ENCODE assay signal across 19 cellular contexts in genomic region chr18:58592223-58593214, GRCh38. TPM values are rescaled to one million over a fixed set of nuclear protein-coding genes. Genes with fewer than 3 reads are reported as not detected.
DNase-seq lines count a peak whose midpoint lies in the region; ATAC-seq and TF ChIP-seq lines count a peak whose summit lies in the region.
"Had no signal": no experiment of that assay in that cellular context is flagged by ENCODE, and none has a peak within 500 bp of the region (broad histone marks: within the 10 kb centered on the region; RNA-seq: fewer than 3 reads in every experiment).

No MANE protein-coding gene starts in this region.

- no peak for TF ChIP-seq RAD21 in IMR-90 (IDR thresholded peaks at IDR 0.05; ENCODE audit: low read length)

- no peak overlapping the region for H2AK9ac ChIP-seq in IMR-90 (replicated peaks; ENCODE audit: low read depth, low read length, poor library complexity)

- H2BK20ac ChIP-seq in IMR-90 (ENCODE audit: low read depth, low read length): peak overlapping the region; percentile 33; the same call in 1 of the 2 replicates

- H2BK5ac ChIP-seq in IMR-90 (ENCODE audit: low read depth, low read length, poor library complexity, severe bottlenecking): no peak overlapping the region

- H3K4ac ChIP-seq in IMR-90 (ENCODE audit: low read depth, low read length): peak overlapping the region; percentile 58

- CTCF ChIA-PET in IMR-90 (lab: Yijun Ruan, JAX) (no interaction called here), Panc1 (lab: Charles Lee) (no interaction called here)

- H3K23ac ChIP-seq in IMR-90 (ENCODE audit: low read depth, low read length): no peak overlapping the region

- no peak overlapping the region for H4K5ac ChIP-seq in IMR-90 (ENCODE audit: low read depth, low read length)

- H3K18ac ChIP-seq in IMR-90 (ENCODE audit: low read depth, low read length): no peak overlapping the region

- no peak for TF ChIP-seq CTCF in IMR-90 (conservative IDR thresholded peaks at IDR 0.05; ENCODE audit: low read depth, low read length)
- no peak for TF ChIP-seq CTCF in Panc1 (IDR thresholded peaks at IDR 0.05)
- TF ChIP-seq CTCF in osteoblast (IDR thresholded peaks at IDR 0.05; ENCODE audit: extremely low read depth, low read depth, low read length): no peak
- TF ChIP-seq CTCF in GM13976 (IDR thresholded peaks at IDR 0.05; ENCODE audit: borderline replicate concordance, control extremely low read depth, extremely low read depth, insufficient read depth, missing control alignments): no peak
- TF ChIP-seq CTCF in upper lobe of right lung (IDR thresholded peaks at IDR 0.05): no peak

- peak overlapping the region in 1 of 2 experiments; percentile 13; a peak in 1 of 4 replicates for H4K8ac ChIP-seq in IMR-90 (ENCODE audit: low read depth in 2 of 2, low read length in 2 of 2)

- no peak overlapping the region for H3K4me2 ChIP-seq in IMR-90 (ENCODE audit: low read depth, low read length)
- no peak overlapping the region for H3K4me2 ChIP-seq in osteoblast (ENCODE audit: insufficient read depth, low read length)
- H3K4me2 ChIP-seq: KMS-11 had no signal

- dilution Hi-C loops in IMR-90 (cut with HindIII; ENCODE audit: low sequenced_read_pairs, unreplicated experiment): no loop called here

- H3K4me1 ChIP-seq in IMR-90 (ENCODE audit: control insufficient read depth, insufficient read depth, low read length): peaks cover 8% of the 10 kb centered on the region
- no peaks in the 10 kb centered on the region for H3K4me1 ChIP-seq in Panc1 (ENCODE audit: control insufficient read depth, insufficient read depth, low read length)
- H3K4me1 ChIP-seq in osteoblast (ENCODE audit: insufficient read depth, low read length): peaks cover 24% of the 10 kb centered on the region
- peaks cover 10% of the 10 kb centered on the region for H3K4me1 ChIP-seq in upper lobe of right lung
- H3K4me1 ChIP-seq: spleen had no signal

- no peaks in the 10 kb centered on the region for H3K79me1 ChIP-seq in IMR-90 (ENCODE audit: low read depth in 1 of 2, low read length in 2 of 2)

- in situ Hi-C loops in IMR-90 (cut with MboI; ENCODE audit: low sequenced_read_pairs): no loop called here
- in situ Hi-C loops in Panc1 (cut with HindIII; ENCODE audit: low pct_unique_long_range_greater_than_20kb, low sequenced_read_pairs): no loop called here
- in situ Hi-C loops in GM13976 (cut with MboI; ENCODE audit: low sequenced_read_pairs, unreplicated experiment): no loop called here

- H3K9me3 ChIP-seq in IMR-90 (ENCODE audit: control insufficient read depth, insufficient read depth, low read length) (peaks cover 2% of the 10 kb centered on the region), Panc1 (ENCODE audit: control insufficient read depth, insufficient read depth, low read depth, low read length) (no peaks in the 10 kb centered on the region), osteoblast (ENCODE audit: low read depth, low read length) (no peaks in the 10 kb centered on the region), upper lobe of right lung (peaks cover 4% of the 10 kb centered on the region)
- H3K9me3 ChIP-seq: thyroid gland had no signal

- no peaks in the 10 kb centered on the region for H3K79me2 ChIP-seq in osteoblast (ENCODE audit: insufficient read depth, low read length)

- H4K20me1 ChIP-seq in IMR-90 (ENCODE audit: insufficient read depth, low read length) (no peaks in the 10 kb centered on the region), osteoblast (ENCODE audit: insufficient read depth, low read length) (no peaks in the 10 kb centered on the region)

- intact Hi-C loops in IMR-90 (cut with micrococcal nuclease) (no loop called here), Panc1 (cut with micrococcal nuclease; ENCODE audit: unreplicated experiment) (no loop called here), left cardiac atrium (cut with DNase I) (loop anchor here in 1 of 2 donors (5.0 to 10.0 kb wide), 2 partner anchors 58 to 170 kb away; no protein-coding TSS in a partner anchor), upper lobe of right lung (cut with DNase I) (no loop called here)

- TF ChIP-seq POLR2A in IMR-90 (IDR thresholded peaks at IDR 0.05; ENCODE audit: low read depth, low read length): no peak

- no peak overlapping the region for H3K27ac ChIP-seq in IMR-90 (ENCODE audit: insufficient read depth, low read length)
- H3K27ac ChIP-seq in Panc1 (ENCODE audit: low read length): peak overlapping the region; percentile 48; the same call in 1 of the 2 replicates
- H3K27ac ChIP-seq in osteoblast (ENCODE audit: low read depth, low read length): no peak overlapping the region
- no peak overlapping the region for H3K27ac ChIP-seq in upper lobe of right lung
- H3K27ac ChIP-seq: KMS-11, spleen, thyroid gland had no signal

- H2BK15ac ChIP-seq in IMR-90 (ENCODE audit: low read depth, low read length): no peak overlapping the region; the same call in 2 of the 3 replicates

- BruUV-seq in IMR-90 (replicated peaks; lab: Mats Ljungman, UMichigan): no TSS peak
- BruUV-seq in Panc1 (replicated peaks; lab: Mats Ljungman, UMichigan): no TSS peak

- H2AK5ac ChIP-seq in IMR-90 (ENCODE audit: low read depth, low read length): peak overlapping the region; percentile 62; the same call in 1 of the 2 replicates

- DNase-seq in IMR-90: no peak
- no peak for DNase-seq in Panc1 (ENCODE audit: low read depth, low spot score)
- DNase-seq in left cardiac atrium: no peak
- no peak for DNase-seq in osteoblast (ENCODE audit: insufficient read length, low spot score, missing footprints)
- DNase-seq in GM13976 (ENCODE audit: low spot score): no peak
- no peak for DNase-seq in RKO (ENCODE audit: low spot score)
- no peak for DNase-seq in A172 (ENCODE audit: low spot score)
- DNase-seq in upper lobe of right lung: no peak
- DNase-seq: activated CD8-positive, alpha-beta memory T cell treated with anti-CD3 and anti-CD28 coated beads, Interleukin-2, amount 10 ng/mL, durations not matched to agents 7 days and 5 days; activated gamma-delta T cell; AML-193; anterior cingulate cortex; Calu3; GF-D8; posterior cingulate gyrus; spleen; T-helper 1 cell; thyroid gland had no signal

- ATAC-seq in IMR-90 (ENCODE audit: low read depth) (no peak), Panc1 (no peak), left cardiac atrium (peak; percentile 81 to 84), upper lobe of right lung (no peak)
- ATAC-seq: activated CD8-positive, alpha-beta memory T cell treated with anti-CD3 and anti-CD28 coated beads, Interleukin-2, amount 10 ng/mL, durations not matched to agents 7 days and 5 days had no signal

- no peak overlapping the region; the same call in 1 of the 2 replicates for H4K91ac ChIP-seq in IMR-90 (ENCODE audit: insufficient read depth, low read depth, low read length)

- no peaks in the 10 kb centered on the region for H3K27me3 ChIP-seq in IMR-90 (ENCODE audit: control insufficient read depth, insufficient read depth, low read length)
- no peaks in the 10 kb centered on the region for H3K27me3 ChIP-seq in Panc1 (ENCODE audit: control insufficient read depth, insufficient read depth, low read length)
- no peaks in the 10 kb centered on the region for H3K27me3 ChIP-seq in osteoblast (ENCODE audit: insufficient read depth, low read length)
- H3K27me3 ChIP-seq in upper lobe of right lung: no peaks in the 10 kb centered on the region
- H3K27me3 ChIP-seq: spleen, thyroid gland had no signal

- no peak overlapping the region for H3K14ac ChIP-seq in IMR-90 (replicated peaks; ENCODE audit: low read depth, low read length)

- H2AFZ ChIP-seq in IMR-90 (replicated peaks; ENCODE audit: low read length, poor library complexity) (peak overlapping the region; percentile 6), osteoblast (ENCODE audit: low read length) (peak overlapping the region; percentile 30)

- H2BK120ac ChIP-seq in IMR-90 (ENCODE audit: low read depth, low read length): peak overlapping the region; percentile 93

- no peaks in the 10 kb centered on the region for H3K36me3 ChIP-seq in IMR-90 (ENCODE audit: control insufficient read depth, insufficient read depth, low read length)
- H3K36me3 ChIP-seq in Panc1 (ENCODE audit: control insufficient read depth, insufficient read depth, low read length): no peaks in the 10 kb centered on the region
- no peaks in the 10 kb centered on the region for H3K36me3 ChIP-seq in osteoblast (ENCODE audit: insufficient read depth, low read length)
- no peaks in the 10 kb centered on the region for H3K36me3 ChIP-seq in upper lobe of right lung
- H3K36me3 ChIP-seq: spleen, thyroid gland had no signal

- H3K9ac ChIP-seq in IMR-90 (ENCODE audit: low read depth, low read length): no peak overlapping the region
- H3K9ac ChIP-seq: KMS-11 had no signal

- POLR2A ChIA-PET in IMR-90 (lab: Charles Lee; ENCODE audit: unreplicated experiment): no interaction called here
- POLR2A ChIA-PET in Panc1 (lab: Charles Lee): no interaction called here

- H3K4me3 ChIP-seq in IMR-90 (ENCODE audit: insufficient read depth, low read depth, low read length) (no peak overlapping the region), Panc1 (ENCODE audit: low read depth in 2 of 2, low read length in 2 of 2) (no peak overlapping the region), osteoblast (ENCODE audit: insufficient read depth, low read length) (no peak overlapping the region), upper lobe of right lung (no peak overlapping the region)
- H3K4me3 ChIP-seq: spleen, thyroid gland had no signal

- peaks cover 11% of the 10 kb centered on the region for H3K9me1 ChIP-seq in IMR-90 (ENCODE audit: insufficient read depth, low read length)

- 87% methylated on average over 14 of the region's 21 CpGs; no CpG with 5 or more reads in 1 of the 2 experiments for WGBS in IMR-90 (ENCODE audit: extremely low coverage in 2 of 2, insufficient read length in 1 of 2), 2 experiments

- no peak overlapping the region for H3K56ac ChIP-seq in IMR-90 (ENCODE audit: extremely low read depth, insufficient read depth, low read length)

TF ChIP-seq in IMR-90, 13 proteins besides CTCF, POLR2A, EP300 and RAD21 (continues in another document):
- TF ChIP-seq CEBPB (IDR thresholded peaks at IDR 0.05; ENCODE audit: low read depth, low read length) (no peak), FOS (IDR thresholded peaks at IDR 0.05; ENCODE audit: low read depth, low read length) (no peak), MAFK (IDR thresholded peaks at IDR 0.05; ENCODE audit: low read depth, low read length) (no peak), BHLHE40 (IDR thresholded peaks at IDR 0.05; ENCODE audit: low read depth, low read length) (no peak)

RNA-seq across cellular contexts. Expression of gene ALPK2, which starts 36.4 kb away (rescaled TPM):
- total RNA-seq in IMR-90 (2012; rRNA removed) (81.7 and 89.1 TPM in 2 replicates), Panc1 (2021; ENCODE audit: unreplicated experiment) (0.15 TPM), left cardiac atrium (100 to 1,000 TPM; 200 to 232 TPM), osteoblast (255 and 262 TPM in 2 replicates), upper lobe of right lung (0.29 TPM)
- polyA plus RNA-seq in IMR-90 (2012; rRNA removed): 28.0 and 33.7 TPM in 2 replicates
- 4.9 and 5.7 TPM in 2 replicates for polyA plus RNA-seq in IMR-90 (2012; cell fraction: cytosol; rRNA removed)
- polyA plus RNA-seq in IMR-90 (2012; cell fraction: nucleus; rRNA removed; ENCODE audit: low replicate concordance): 29.8 and 206 TPM in 2 replicates
- polyA plus RNA-seq in Panc1 (2012; ENCODE audit: insufficient read length): 0.02 TPM
- 75.7 and 87.6 TPM in 2 replicates for total RNA-seq in A172 (2014; rRNA removed; shearing (Covaris generic))
- total RNA-seq: Calu3 had no signal

Comparison
In these comparisons a context has a peak if more than half of its experiments do, and no peak if none do; other contexts are left out.
1. ATAC-seq: peak in left cardiac atrium (2 of 2); none in IMR-90 (single experiment), Panc1 (single experiment) and upper lobe of right lung (single experiment).
2. RNA of gene ALPK2, which starts 36.4 kb away (total RNA-seq): 255 to 262 TPM in osteoblast, 200 to 232 TPM in left cardiac atrium, 81.7 to 89.1 TPM in IMR-90 and 75.7 to 87.6 TPM in A172; 0.29 TPM in upper lobe of right lung (single experiment) and 0.15 TPM in Panc1 (single experiment); every median in the first group is over 10 times any median in the second.